Comparison of ENCODE assay signal across 1 cellular context in the genomic region with DNA sequence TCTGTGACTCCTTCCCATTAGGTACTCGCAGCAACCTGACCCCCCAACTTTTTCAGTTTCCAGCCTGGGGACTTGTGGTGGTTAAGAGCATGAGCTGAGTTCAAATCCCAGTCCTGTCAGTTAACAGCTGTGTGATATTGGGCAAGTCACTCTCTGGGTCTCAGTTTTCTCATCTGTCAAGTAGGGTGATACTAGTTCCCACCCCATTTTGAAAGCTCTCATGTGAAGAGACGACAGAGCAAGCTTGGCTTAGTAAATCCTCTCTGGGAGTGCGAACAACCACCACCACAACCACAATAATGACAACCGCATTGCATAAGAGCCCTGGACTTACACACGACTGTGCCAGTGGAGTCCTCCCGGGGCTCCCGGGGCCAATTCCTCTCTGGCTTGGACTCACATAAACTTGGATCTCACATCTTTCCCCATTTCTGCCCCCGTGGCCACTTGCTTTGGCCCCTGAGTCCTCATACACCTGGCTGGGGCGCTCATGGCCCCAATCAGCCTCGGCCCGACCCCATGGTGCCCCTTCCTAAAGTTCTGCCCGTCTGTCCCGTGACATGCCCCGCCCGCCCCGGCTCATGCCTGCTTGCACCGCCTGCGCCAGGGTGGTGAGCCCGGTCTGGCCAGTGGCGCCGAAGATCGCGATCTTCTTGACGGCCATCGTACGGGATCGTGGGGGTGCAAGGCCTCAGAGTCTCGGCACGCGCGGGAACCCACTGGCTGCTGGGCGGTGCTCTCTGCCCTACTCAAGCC.
TF ChIP-seq lines count a peak whose summit lies in the region.

BLVRB (minus strand) TSS at position 721 of the 756 bp plus-strand sequence; CDS start at position 664, 57 bp downstream.

TF ChIP-seq in SK-N-SH treated with all-trans-retinoic acid at 6 μM for 48 hours, 23 proteins besides CTCF, POLR2A, EP300 and RAD21 (continued from another document):
- TF ChIP-seq CREB5 (CRISPR knock-in tag; IDR thresholded peaks at IDR 0.05; ENCODE audit: low read depth) = no peak
- TF ChIP-seq, protein P1, sequence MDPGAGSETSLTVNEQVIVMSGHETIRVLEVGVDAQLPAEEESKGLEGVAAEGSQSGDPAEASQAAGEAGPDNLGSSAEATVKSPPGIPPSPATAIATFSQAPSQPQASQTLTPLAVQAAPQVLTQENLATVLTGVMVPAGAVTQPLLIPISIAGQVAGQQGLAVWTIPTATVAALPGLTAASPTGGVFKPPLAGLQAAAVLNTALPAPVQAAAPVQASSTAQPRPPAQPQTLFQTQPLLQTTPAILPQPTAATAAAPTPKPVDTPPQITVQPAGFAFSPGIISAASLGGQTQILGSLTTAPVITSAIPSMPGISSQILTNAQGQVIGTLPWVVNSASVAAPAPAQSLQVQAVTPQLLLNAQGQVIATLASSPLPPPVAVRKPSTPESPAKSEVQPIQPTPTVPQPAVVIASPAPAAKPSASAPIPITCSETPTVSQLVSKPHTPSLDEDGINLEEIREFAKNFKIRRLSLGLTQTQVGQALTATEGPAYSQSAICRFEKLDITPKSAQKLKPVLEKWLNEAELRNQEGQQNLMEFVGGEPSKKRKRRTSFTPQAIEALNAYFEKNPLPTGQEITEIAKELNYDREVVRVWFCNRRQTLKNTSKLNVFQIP (CRISPR knock-in tag; IDR thresholded peaks at IDR 0.05; ENCODE audit: borderline replicate concordance, low read depth) = no peak
- no peak for TF ChIP-seq PPARA (CRISPR knock-in tag; IDR thresholded peaks at IDR 0.05; ENCODE audit: borderline replicate concordance)
- no peak for TF ChIP-seq ARNTL (CRISPR knock-in tag; IDR thresholded peaks at IDR 0.05; ENCODE audit: borderline replicate concordance, low read depth)
- TF ChIP-seq ZNF8 (CRISPR knock-in tag; IDR thresholded peaks at IDR 0.05) = no peak
- no peak for TF ChIP-seq ZNF565 (CRISPR knock-in tag; conservative IDR thresholded peaks at IDR 0.05; ENCODE audit: low read depth)
